13 cellular contexts compared by ENCODE assay signal in the genomic region with DNA sequence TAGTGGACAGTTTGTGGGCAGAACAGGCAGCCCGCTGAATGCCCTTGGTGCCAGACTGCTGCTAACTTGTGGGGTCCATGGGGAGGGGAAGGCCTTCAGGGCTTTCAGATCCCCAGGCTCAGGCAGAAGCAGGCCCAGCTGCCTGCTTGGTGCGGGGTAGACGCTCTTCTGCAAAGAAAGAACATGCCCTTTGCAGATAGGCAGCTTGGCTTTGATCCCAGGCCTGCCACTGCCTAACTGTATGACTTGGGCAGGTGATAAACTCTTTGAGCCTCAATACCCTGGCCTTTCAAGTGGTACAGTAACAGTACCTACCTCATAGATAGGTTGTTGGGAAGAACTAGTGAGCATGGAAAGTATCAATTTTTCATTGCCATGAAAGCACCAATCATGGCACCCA. TPM values are rescaled to one million over a fixed set of nuclear protein-coding genes. Genes with fewer than 3 reads are reported as not detected.
DNase-seq lines count a peak whose midpoint lies in the region; ATAC-seq and TF ChIP-seq lines count a peak whose summit lies in the region.
"Had no signal": no experiment of that assay in that cellular context is flagged by ENCODE, and none has a peak within 500 bp of the region (broad histone marks: within the 10 kb centered on the region; RNA-seq: fewer than 3 reads in every experiment).

No MANE protein-coding gene starts in this region.

- peaks cover 11% of the 10 kb centered on the region for H3K9me3 Mint-ChIP-seq in nephron progenitor cell

- ATAC-seq in Right ventricle myocardium superior (ENCODE audit: poor library complexity) (peak; percentile 81), left ventricle myocardium superior (peak; percentile 88), upper lobe of right lung (peak; percentile 12), HG03135 (IDR thresholded peaks at IDR 0.05; ENCODE audit: unreplicated experiment) (no peak)

- no peak overlapping the region for H3K27ac ChIP-seq in right atrium auricular region
- H3K27ac ChIP-seq in upper lobe of right lung, result no peak overlapping the region

- DNase-seq in Right ventricle myocardium superior, result peak; percentile 72
- no peak for DNase-seq in right atrium auricular region (ENCODE audit: low spot score)
- DNase-seq in RPMI8226, result peak; percentile 31
- DNase-seq in left ventricle myocardium superior, result peak; percentile 82
- no peak for DNase-seq in upper lobe of right lung
- DNase-seq in superior temporal gyrus (ENCODE audit: extremely low spot score), result no peak
- no peak for DNase-seq in nephron progenitor cell
- DNase-seq: activated naive CD4-positive, alpha-beta T cell treated with anti-CD3 and anti-CD28 coated beads, Interleukin-2, amount 50 U/mL, for 16 hours; foreskin fibroblast; mammary epithelial cell; NCI-H187 treated with DMSO at 0.1 percent for 48 hours had no signal

- H3K36me3 Mint-ChIP-seq in nephron progenitor cell (ENCODE audit: low read depth), result peaks cover 30% of the 10 kb centered on the region

- H3K9me3 ChIP-seq in right atrium auricular region, result no peaks in the 10 kb centered on the region
- H3K9me3 ChIP-seq in upper lobe of right lung, result no peaks in the 10 kb centered on the region

- H3K36me3 ChIP-seq in right atrium auricular region, result no peaks in the 10 kb centered on the region
- peaks cover 6% of the 10 kb centered on the region for H3K36me3 ChIP-seq in upper lobe of right lung

- H3K27me3 ChIP-seq in right atrium auricular region (no peaks in the 10 kb centered on the region), upper lobe of right lung (no peaks in the 10 kb centered on the region)

- no peak for TF ChIP-seq CTCF in right atrium auricular region (IDR thresholded peaks at IDR 0.05)
- no peak for TF ChIP-seq CTCF in upper lobe of right lung (IDR thresholded peaks at IDR 0.05)
- no peak for TF ChIP-seq CTCF in nephron progenitor cell (IDR thresholded peaks at IDR 0.05)

- intact Hi-C loops in Right ventricle myocardium superior (cut with DNase I) (no loop called here), left ventricle myocardium superior (cut with micrococcal nuclease) (no loop called here), upper lobe of right lung (cut with DNase I) (no loop called here)

- no peak overlapping the region for H3K4me3 ChIP-seq in right atrium auricular region
- H3K4me3 ChIP-seq in upper lobe of right lung, result no peak overlapping the region
- H3K4me3 ChIP-seq: smooth muscle cell had no signal

- H3K4me1 Mint-ChIP-seq in nephron progenitor cell, result peaks cover 66% of the 10 kb centered on the region

- H3K27me3 Mint-ChIP-seq in nephron progenitor cell (ENCODE audit: low read depth, poor library complexity), result no peaks in the 10 kb centered on the region

- H3K27ac Mint-ChIP-seq in nephron progenitor cell, result no peak overlapping the region

- H3K4me1 ChIP-seq in right atrium auricular region (peaks cover 0 to 90% of the 10 kb centered on the region in 2 donors), upper lobe of right lung (peaks cover 73% of the 10 kb centered on the region)

- no peak overlapping the region for H3K4me3 Mint-ChIP-seq in nephron progenitor cell

RNA-seq across cellular contexts. Expression of a gene that starts 28.4 kb away (rescaled TPM):
- total RNA-seq in Right ventricle myocardium superior (101 TPM), right atrium auricular region (10 to 100 TPM; 57.0 to 79.5 TPM), left ventricle myocardium superior (101 TPM), upper lobe of right lung (86.6 TPM)

Comparison
In these comparisons a context has a peak if more than half of its experiments do, and no peak if none do; other contexts are left out.
1. DNase-seq: peak in Right ventricle myocardium superior (single experiment), RPMI8226 (single experiment) and left ventricle myocardium superior (single experiment); none in right atrium auricular region (single experiment), upper lobe of right lung (single experiment), superior temporal gyrus (single experiment) and nephron progenitor cell (single experiment).